Comparison of ENCODE assay signal across 1 cellular context in the genomic region with DNA sequence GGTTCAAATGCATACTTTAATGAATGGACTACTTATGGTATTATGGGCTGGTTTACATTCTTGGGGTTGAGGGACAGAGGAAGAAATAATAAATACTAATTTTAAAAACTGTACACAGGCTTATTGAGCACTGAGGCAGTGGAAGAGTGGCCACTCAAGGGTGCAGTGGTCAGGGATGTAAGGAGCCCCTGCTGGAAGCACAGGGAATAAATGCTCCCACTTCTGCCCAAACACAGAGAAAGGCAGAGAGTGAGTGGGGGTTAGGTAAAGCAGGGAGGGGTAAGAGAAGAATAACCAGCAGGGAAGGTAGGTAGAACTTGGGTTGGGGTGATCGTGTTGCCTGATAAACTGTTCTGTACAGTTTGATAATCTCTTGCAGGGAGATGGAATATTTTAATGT.
TF ChIP-seq lines count a peak whose summit lies in the region.

No MANE protein-coding gene starts in this region.

TF ChIP-seq in GM23338, 12 proteins besides CTCF, POLR2A, EP300 and RAD21 (continued from another document):
- TF ChIP-seq, protein P1, sequence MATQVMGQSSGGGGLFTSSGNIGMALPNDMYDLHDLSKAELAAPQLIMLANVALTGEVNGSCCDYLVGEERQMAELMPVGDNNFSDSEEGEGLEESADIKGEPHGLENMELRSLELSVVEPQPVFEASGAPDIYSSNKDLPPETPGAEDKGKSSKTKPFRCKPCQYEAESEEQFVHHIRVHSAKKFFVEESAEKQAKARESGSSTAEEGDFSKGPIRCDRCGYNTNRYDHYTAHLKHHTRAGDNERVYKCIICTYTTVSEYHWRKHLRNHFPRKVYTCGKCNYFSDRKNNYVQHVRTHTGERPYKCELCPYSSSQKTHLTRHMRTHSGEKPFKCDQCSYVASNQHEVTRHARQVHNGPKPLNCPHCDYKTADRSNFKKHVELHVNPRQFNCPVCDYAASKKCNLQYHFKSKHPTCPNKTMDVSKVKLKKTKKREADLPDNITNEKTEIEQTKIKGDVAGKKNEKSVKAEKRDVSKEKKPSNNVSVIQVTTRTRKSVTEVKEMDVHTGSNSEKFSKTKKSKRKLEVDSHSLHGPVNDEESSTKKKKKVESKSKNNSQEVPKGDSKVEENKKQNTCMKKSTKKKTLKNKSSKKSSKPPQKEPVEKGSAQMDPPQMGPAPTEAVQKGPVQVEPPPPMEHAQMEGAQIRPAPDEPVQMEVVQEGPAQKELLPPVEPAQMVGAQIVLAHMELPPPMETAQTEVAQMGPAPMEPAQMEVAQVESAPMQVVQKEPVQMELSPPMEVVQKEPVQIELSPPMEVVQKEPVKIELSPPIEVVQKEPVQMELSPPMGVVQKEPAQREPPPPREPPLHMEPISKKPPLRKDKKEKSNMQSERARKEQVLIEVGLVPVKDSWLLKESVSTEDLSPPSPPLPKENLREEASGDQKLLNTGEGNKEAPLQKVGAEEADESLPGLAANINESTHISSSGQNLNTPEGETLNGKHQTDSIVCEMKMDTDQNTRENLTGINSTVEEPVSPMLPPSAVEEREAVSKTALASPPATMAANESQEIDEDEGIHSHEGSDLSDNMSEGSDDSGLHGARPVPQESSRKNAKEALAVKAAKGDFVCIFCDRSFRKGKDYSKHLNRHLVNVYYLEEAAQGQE (IDR thresholded peaks at IDR 0.05; ENCODE audit: unreplicated experiment): no peak
- TF ChIP-seq NANOG (IDR thresholded peaks at IDR 0.05; ENCODE audit: borderline replicate concordance) (no peak), EZH2 (IDR thresholded peaks at IDR 0.05; ENCODE audit: low read depth, unreplicated experiment) (no peak), ZNF331 (CRISPR knock-in tag; IDR thresholded peaks at IDR 0.05; ENCODE audit: low read depth) (no peak), ZNF114 (CRISPR knock-in tag; IDR thresholded peaks at IDR 0.05) (no peak)
- TF ChIP-seq, protein P2, sequence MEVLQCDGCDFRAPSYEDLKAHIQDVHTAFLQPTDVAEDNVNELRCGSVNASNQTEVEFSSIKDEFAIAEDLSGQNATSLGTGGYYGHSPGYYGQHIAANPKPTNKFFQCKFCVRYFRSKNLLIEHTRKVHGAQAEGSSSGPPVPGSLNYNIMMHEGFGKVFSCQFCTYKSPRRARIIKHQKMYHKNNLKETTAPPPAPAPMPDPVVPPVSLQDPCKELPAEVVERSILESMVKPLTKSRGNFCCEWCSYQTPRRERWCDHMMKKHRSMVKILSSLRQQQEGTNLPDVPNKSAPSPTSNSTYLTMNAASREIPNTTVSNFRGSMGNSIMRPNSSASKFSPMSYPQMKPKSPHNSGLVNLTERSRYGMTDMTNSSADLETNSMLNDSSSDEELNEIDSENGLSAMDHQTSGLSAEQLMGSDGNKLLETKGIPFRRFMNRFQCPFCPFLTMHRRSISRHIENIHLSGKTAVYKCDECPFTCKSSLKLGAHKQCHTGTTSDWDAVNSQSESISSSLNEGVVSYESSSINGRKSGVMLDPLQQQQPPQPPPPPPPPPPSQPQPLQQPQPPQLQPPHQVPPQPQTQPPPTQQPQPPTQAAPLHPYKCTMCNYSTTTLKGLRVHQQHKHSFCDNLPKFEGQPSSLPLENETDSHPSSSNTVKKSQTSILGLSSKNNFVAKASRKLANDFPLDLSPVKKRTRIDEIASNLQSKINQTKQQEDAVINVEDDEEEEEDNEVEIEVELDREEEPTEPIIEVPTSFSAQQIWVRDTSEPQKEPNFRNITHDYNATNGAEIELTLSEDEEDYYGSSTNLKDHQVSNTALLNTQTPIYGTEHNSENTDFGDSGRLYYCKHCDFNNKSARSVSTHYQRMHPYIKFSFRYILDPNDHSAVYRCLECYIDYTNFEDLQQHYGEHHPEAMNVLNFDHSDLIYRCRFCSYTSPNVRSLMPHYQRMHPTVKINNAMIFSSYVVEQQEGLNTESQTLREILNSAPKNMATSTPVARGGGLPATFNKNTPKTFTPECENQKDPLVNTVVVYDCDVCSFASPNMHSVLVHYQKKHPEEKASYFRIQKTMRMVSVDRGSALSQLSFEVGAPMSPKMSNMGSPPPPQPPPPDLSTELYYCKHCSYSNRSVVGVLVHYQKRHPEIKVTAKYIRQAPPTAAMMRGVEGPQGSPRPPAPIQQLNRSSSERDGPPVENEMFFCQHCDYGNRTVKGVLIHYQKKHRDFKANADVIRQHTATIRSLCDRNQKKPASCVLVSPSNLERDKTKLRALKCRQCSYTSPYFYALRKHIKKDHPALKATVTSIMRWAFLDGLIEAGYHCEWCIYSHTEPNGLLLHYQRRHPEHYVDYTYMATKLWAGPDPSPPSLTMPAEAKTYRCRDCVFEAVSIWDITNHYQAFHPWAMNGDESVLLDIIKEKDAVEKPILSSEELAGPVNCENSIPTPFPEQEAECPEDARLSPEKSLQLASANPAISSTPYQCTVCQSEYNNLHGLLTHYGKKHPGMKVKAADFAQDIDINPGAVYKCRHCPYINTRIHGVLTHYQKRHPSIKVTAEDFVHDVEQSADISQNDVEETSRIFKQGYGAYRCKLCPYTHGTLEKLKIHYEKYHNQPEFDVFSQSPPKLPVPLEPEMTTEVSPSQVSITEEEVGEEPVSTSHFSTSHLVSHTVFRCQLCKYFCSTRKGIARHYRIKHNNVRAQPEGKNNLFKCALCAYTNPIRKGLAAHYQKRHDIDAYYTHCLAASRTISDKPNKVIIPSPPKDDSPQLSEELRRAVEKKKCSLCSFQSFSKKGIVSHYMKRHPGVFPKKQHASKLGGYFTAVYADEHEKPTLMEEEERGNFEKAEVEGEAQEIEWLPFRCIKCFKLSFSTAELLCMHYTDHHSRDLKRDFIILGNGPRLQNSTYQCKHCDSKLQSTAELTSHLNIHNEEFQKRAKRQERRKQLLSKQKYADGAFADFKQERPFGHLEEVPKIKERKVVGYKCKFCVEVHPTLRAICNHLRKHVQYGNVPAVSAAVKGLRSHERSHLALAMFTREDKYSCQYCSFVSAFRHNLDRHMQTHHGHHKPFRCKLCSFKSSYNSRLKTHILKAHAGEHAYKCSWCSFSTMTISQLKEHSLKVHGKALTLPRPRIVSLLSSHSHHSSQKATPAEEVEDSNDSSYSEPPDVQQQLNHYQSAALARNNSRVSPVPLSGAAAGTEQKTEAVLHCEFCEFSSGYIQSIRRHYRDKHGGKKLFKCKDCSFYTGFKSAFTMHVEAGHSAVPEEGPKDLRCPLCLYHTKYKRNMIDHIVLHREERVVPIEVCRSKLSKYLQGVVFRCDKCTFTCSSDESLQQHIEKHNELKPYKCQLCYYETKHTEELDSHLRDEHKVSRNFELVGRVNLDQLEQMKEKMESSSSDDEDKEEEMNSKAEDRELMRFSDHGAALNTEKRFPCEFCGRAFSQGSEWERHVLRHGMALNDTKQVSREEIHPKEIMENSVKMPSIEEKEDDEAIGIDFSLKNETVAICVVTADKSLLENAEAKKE (CRISPR knock-in tag; IDR thresholded peaks at IDR 0.05): no peak
